Comparison of ENCODE assay signal across 16 cellular contexts in the genomic region with DNA sequence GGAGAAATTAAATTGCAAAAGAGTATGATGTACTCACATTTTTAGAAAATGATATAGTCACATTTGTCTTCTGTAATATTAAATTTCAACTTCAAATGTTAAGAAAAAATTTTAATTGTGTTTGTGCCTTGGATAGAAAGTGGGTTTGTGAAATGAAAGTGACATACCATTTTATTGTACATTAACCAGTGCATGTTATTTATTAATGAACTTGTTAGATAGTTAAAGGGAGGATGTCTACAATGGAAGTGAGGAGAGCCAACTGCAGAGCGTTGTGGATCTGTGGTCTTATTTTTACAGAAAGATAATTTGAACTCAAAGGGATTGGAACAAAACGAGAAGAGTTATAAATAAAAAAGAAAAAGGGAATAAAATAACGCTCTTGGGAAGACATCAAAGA.
DNase-seq lines count a peak whose midpoint lies in the region; ATAC-seq, FAIRE-seq and TF ChIP-seq lines count a peak whose summit lies in the region.
"Had no signal": no experiment of that assay in that cellular context is flagged by ENCODE, and none has a peak within 500 bp of the region (broad histone marks: within the 10 kb centered on the region; RNA-seq: fewer than 3 reads in every experiment).

No MANE protein-coding gene starts in this region.

- no peaks in the 10 kb centered on the region for H3K4me1 ChIP-seq in small intestine (ENCODE audit: control insufficient read depth in 2 of 2, insufficient read depth in 1 of 2, low read depth in 1 of 2, low read length in 1 of 2)

- peak; percentile 78 for ATAC-seq in GM18861 (IDR thresholded peaks at IDR 0.05; ENCODE audit: unreplicated experiment)
- no peak for ATAC-seq in GM21576 (IDR thresholded peaks at IDR 0.05; ENCODE audit: unreplicated experiment)
- ATAC-seq in HG03342 (IDR thresholded peaks at IDR 0.05; ENCODE audit: unreplicated experiment) = no peak

- no peaks in the 10 kb centered on the region for H3K36me3 ChIP-seq in kidney epithelial cell (ENCODE audit: control insufficient read depth, insufficient read depth, low read length)
- no peaks in the 10 kb centered on the region for H3K36me3 ChIP-seq in small intestine (ENCODE audit: control insufficient read depth in 2 of 2, insufficient read depth in 2 of 2, low read length in 2 of 2)

- TF ChIP-seq CTCF in kidney epithelial cell (IDR thresholded peaks at IDR 0.05; ENCODE audit: insufficient read depth, low read length, poor library complexity, severe bottlenecking) = no peak

- FAIRE-seq in small intestine (lab: Jason Lieb, UNC) = no peak
- FAIRE-seq: D721Med, HTR-8/SVneo had no signal

- 29 to 55% (median 44%) methylated on average over 3 of the region's 3 CpGs for WGBS in small intestine, 3 donors

- H3K27me3 ChIP-seq in kidney epithelial cell (ENCODE audit: control insufficient read depth, insufficient read depth, low read length) = no peaks in the 10 kb centered on the region
- H3K27me3 ChIP-seq in small intestine (ENCODE audit: control insufficient read depth in 2 of 2, insufficient read depth in 2 of 2, low read length in 2 of 2) = no peaks in the 10 kb centered on the region

- no peaks in the 10 kb centered on the region for H3K9me3 ChIP-seq in small intestine (ENCODE audit: control insufficient read depth, low read depth)

- peak; percentile 25 for DNase-seq in HT-29 (ENCODE audit: low spot score)
- DNase-seq in kidney epithelial cell (ENCODE audit: low read depth) = peak; percentile 31
- peak; percentile 8 for DNase-seq in small intestine
- no peak for DNase-seq in HUDEP-2 (lab: John Stamatoyannopoulos, UW; ENCODE audit: unreplicated experiment in 76 of 76)
- DNase-seq: CD4-positive, CD25-positive, alpha-beta regulatory T cell; DMS79 treated with DMSO at 0.1 percent for 48 hours; H7; NCI-H187 treated with DMSO at 0.1 percent for 48 hours; OCI-M1; RPMI8226; SIG-M5 had no signal

- H3K4me3 ChIP-seq in kidney epithelial cell (ENCODE audit: low read depth, low read length) (no peak overlapping the region), small intestine (ENCODE audit: low read depth in 1 of 2, low read length in 2 of 2) (no peak overlapping the region)

- no peak overlapping the region for H3K27ac ChIP-seq in small intestine (ENCODE audit: low read depth in 1 of 2, low read length in 1 of 2)

Comparison
In these comparisons a context has a peak if more than half of its experiments do, and no peak if none do; other contexts are left out.
1. DNase-seq: peak in HT-29 (single experiment), kidney epithelial cell (single experiment) and small intestine (single experiment); none in HUDEP-2 (0 of 76).